Comparison of ENCODE assay signal across 23 cellular contexts in the genomic region with DNA sequence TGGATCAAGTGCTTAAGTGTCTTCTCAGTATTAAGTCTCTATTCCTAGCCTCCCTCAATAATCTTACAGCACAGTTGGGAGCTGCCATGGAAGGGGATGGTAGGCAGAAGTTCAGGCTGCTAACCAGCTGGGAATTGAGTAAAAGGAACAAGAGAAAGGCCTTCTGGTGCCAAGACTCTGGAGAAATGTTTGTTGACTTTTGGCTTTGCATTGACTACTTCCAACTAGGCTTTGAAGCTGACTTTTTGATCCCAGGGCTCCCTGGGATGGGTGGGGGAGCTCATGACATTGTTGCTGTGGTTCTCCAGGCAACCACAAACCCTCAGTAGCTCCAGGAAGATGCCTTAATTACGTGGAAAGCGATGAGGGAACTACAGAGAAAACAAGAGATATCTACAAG.
DNase-seq lines count a peak whose midpoint lies in the region; ATAC-seq, FAIRE-seq and TF ChIP-seq lines count a peak whose summit lies in the region.
"Had no signal": no experiment of that assay in that cellular context is flagged by ENCODE, and none has a peak within 500 bp of the region (broad histone marks: within the 10 kb centered on the region; RNA-seq: fewer than 3 reads in every experiment).

No MANE protein-coding gene starts in this region.

- POLR2A ChIA-PET in WTC11 (lab: Charles Lee) = no interaction called here

- H3K4me3 ChIP-seq in astrocyte of the cerebellum (ENCODE audit: low read depth, low read length) = no peak overlapping the region
- H3K4me3 ChIP-seq in foreskin fibroblast (ENCODE audit: low read depth in 1 of 2, low read length in 2 of 2) = no peak overlapping the region
- H3K4me3 ChIP-seq in thyroid gland (replicated peaks in 1 of 3) = no peak overlapping the region
- no peak overlapping the region for H3K4me3 ChIP-seq in small intestine (ENCODE audit: low read depth in 1 of 2, low read length in 2 of 2)
- H3K4me3 ChIP-seq: BLaER1, sigmoid colon, thoracic aorta had no signal

- H3K4me1 Mint-ChIP-seq in WTC11 = no peaks in the 10 kb centered on the region
- H3K4me1 Mint-ChIP-seq: neural crest cell had no signal

- H3K9me3 ChIP-seq in thyroid gland = no peaks in the 10 kb centered on the region
- H3K9me3 ChIP-seq in small intestine (ENCODE audit: control insufficient read depth, low read depth) = no peaks in the 10 kb centered on the region
- H3K9me3 ChIP-seq: BLaER1, sigmoid colon, thoracic aorta had no signal

- no peak overlapping the region for H3K4me3 Mint-ChIP-seq in WTC11
- H3K4me3 Mint-ChIP-seq: activated T-cell treated with anti-CD3 and anti-CD28 coated beads, Interleukin-2, amount 50 U/mL, for 24 hours; memory B cell; neural crest cell had no signal

- intact Hi-C loops in thyroid gland (cut with DNase I) = loop anchor here (5.0 to 10.0 kb wide), 2 partner anchors 255 to 298 kb away; no protein-coding TSS in a partner anchor

- H3K36me3 ChIP-seq in thyroid gland = no peaks in the 10 kb centered on the region
- H3K36me3 ChIP-seq in small intestine (ENCODE audit: control insufficient read depth in 2 of 2, insufficient read depth in 2 of 2, low read length in 2 of 2) = no peaks in the 10 kb centered on the region
- H3K36me3 ChIP-seq: BLaER1, sigmoid colon, thoracic aorta had no signal

- ATAC-seq in WTC11 = no peak
- ATAC-seq: activated naive CD4-positive, alpha-beta T cell treated with anti-CD3 and anti-CD28 coated beads, Interleukin-2, amount 50 U/mL, for 72 hours had no signal

- CTCF ChIA-PET in WTC11 (lab: Charles Lee) = interaction anchor here (0.6 to 5.6 kb wide), 9 partner anchors 8 to 826 kb away, joined by 3 to 66 read pairs (median 5); no protein-coding TSS in a partner anchor

- H3K27me3 ChIP-seq in thyroid gland (no peaks in the 10 kb centered on the region), small intestine (ENCODE audit: control insufficient read depth in 2 of 2, insufficient read depth in 2 of 2, low read length in 2 of 2) (no peaks in the 10 kb centered on the region)
- H3K27me3 ChIP-seq: BLaER1, sigmoid colon had no signal

- H3K36me3 Mint-ChIP-seq in WTC11 = no peaks in the 10 kb centered on the region
- H3K36me3 Mint-ChIP-seq: activated naive CD4-positive, alpha-beta T cell treated with anti-CD3 and anti-CD28 coated beads, Interleukin-2, amount 50 U/mL, for 72 hours; memory B cell had no signal

- no peak for TF ChIP-seq CTCF in astrocyte of the cerebellum (IDR thresholded peaks at IDR 0.05; ENCODE audit: low read depth, low read length, missing control alignments)
- TF ChIP-seq CTCF in foreskin fibroblast (IDR thresholded peaks at IDR 0.05; ENCODE audit: low read depth, low read length) = no peak
- TF ChIP-seq CTCF in thyroid gland (IDR thresholded peaks at IDR 0.05) = no peak
- no peak for TF ChIP-seq CTCF in WTC11 (IDR thresholded peaks at IDR 0.05)

- no peak for TF ChIP-seq POLR2A in thyroid gland (IDR thresholded peaks at IDR 0.05)

- no peaks in the 10 kb centered on the region; the same call in 1 of the 2 replicates for H3K27me3 Mint-ChIP-seq in WTC11 (ENCODE audit: low read depth)
- H3K27me3 Mint-ChIP-seq: memory B cell had no signal

- in situ Hi-C loops in astrocyte of the cerebellum (cut with HindIII; ENCODE audit: low sequenced_read_pairs) = loop anchor here (25.0 kb wide), 2 partner anchors 248 to 373 kb away; no protein-coding TSS in a partner anchor

- no peak for FAIRE-seq in small intestine (lab: Jason Lieb, UNC)
- FAIRE-seq: endometrium, H54, TTC549 had no signal

- WGBS in thyroid gland, 2 donors = 30 to 53% methylated on average over 2 of the region's 2 CpGs
- 51 to 63% (median 57%) methylated on average over 2 of the region's 2 CpGs for WGBS in small intestine, 3 donors

- H3K27ac Mint-ChIP-seq in WTC11 = no peak overlapping the region
- H3K27ac Mint-ChIP-seq: activated naive CD4-positive, alpha-beta T cell treated with anti-CD3 and anti-CD28 coated beads, Interleukin-2, amount 50 U/mL, for 72 hours; activated T-cell treated with anti-CD3 and anti-CD28 coated beads, Interleukin-2, amount 50 U/mL, for 24 hours; memory B cell had no signal

- 0 out of 2 replicates have a peak, but pooled peaks cover 4% of the 10 kb centered on the region for H3K9me3 Mint-ChIP-seq in WTC11
- H3K9me3 Mint-ChIP-seq: activated naive CD4-positive, alpha-beta T cell treated with anti-CD3 and anti-CD28 coated beads, Interleukin-2, amount 50 U/mL, for 72 hours; activated T-cell treated with anti-CD3 and anti-CD28 coated beads, Interleukin-2, amount 50 U/mL, for 24 hours; neural crest cell had no signal

- DNase-seq in H4 (ENCODE audit: low spot score) (peak; percentile 44), astrocyte of the cerebellum (ENCODE audit: low read depth) (peak; percentile 89), foreskin fibroblast (peak; percentile 39 to 59), smooth muscle cell of the brain vasculature (ENCODE audit: low read depth, low spot score) (peak; percentile 82), thyroid gland (no peak), small intestine (no peak), medulla oblongata (ENCODE audit: extremely low spot score) (no peak), WTC11 (ENCODE audit: low spot score) (no peak)
- DNase-seq: activated CD4-positive, alpha-beta T cell treated with anti-CD3 and anti-CD28 coated beads, Interleukin-2, amount 50 U/mL, for 4 hours; activated T-cell treated with anti-CD3 and anti-CD28 coated beads, Interleukin-2, amount 50 U/mL, for 24 hours; DMS 273 treated with DMSO at 0.1 percent for 48 hours; NCI-H2029; NCI-H524 treated with DMSO at 0.1 percent for 48 hours; sigmoid colon; stimulated activated CD4-positive, alpha-beta T cell treated with anti-CD3 and anti-CD28 coated beads, Interleukin-2, amount 100 ng/mL, for 48 hours had no signal

- H3K4me1 ChIP-seq in thyroid gland = no peaks in the 10 kb centered on the region
- H3K4me1 ChIP-seq in small intestine (ENCODE audit: control insufficient read depth in 2 of 2, insufficient read depth in 1 of 2, low read depth in 1 of 2, low read length in 1 of 2) = no peaks in the 10 kb centered on the region
- H3K4me1 ChIP-seq: BLaER1 had no signal

- H3K27ac ChIP-seq in thyroid gland (no peak overlapping the region), small intestine (ENCODE audit: low read depth in 1 of 2, low read length in 1 of 2) (no peak overlapping the region)
- H3K27ac ChIP-seq: BLaER1, sigmoid colon, thoracic aorta had no signal

TF ChIP-seq in WTC11, 78 proteins besides CTCF, POLR2A, EP300 and RAD21 (continues in another document):
- TF ChIP-seq FOXJ3 (CRISPR knock-in tag; IDR thresholded peaks at IDR 0.05; ENCODE audit: borderline replicate concordance) = no peak
- no peak for TF ChIP-seq ZNF671 (CRISPR knock-in tag; IDR thresholded peaks at IDR 0.05)
- TF ChIP-seq, protein P1, sequence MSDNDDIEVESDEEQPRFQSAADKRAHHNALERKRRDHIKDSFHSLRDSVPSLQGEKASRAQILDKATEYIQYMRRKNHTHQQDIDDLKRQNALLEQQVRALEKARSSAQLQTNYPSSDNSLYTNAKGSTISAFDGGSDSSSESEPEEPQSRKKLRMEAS (CRISPR knock-in tag; IDR thresholded peaks at IDR 0.05) = no peak
- no peak for TF ChIP-seq RORB (CRISPR knock-in tag; IDR thresholded peaks at IDR 0.05)
- TF ChIP-seq TCF7 (CRISPR knock-in tag; IDR thresholded peaks at IDR 0.05; ENCODE audit: low read depth) = no peak
- TF ChIP-seq, protein P2, sequence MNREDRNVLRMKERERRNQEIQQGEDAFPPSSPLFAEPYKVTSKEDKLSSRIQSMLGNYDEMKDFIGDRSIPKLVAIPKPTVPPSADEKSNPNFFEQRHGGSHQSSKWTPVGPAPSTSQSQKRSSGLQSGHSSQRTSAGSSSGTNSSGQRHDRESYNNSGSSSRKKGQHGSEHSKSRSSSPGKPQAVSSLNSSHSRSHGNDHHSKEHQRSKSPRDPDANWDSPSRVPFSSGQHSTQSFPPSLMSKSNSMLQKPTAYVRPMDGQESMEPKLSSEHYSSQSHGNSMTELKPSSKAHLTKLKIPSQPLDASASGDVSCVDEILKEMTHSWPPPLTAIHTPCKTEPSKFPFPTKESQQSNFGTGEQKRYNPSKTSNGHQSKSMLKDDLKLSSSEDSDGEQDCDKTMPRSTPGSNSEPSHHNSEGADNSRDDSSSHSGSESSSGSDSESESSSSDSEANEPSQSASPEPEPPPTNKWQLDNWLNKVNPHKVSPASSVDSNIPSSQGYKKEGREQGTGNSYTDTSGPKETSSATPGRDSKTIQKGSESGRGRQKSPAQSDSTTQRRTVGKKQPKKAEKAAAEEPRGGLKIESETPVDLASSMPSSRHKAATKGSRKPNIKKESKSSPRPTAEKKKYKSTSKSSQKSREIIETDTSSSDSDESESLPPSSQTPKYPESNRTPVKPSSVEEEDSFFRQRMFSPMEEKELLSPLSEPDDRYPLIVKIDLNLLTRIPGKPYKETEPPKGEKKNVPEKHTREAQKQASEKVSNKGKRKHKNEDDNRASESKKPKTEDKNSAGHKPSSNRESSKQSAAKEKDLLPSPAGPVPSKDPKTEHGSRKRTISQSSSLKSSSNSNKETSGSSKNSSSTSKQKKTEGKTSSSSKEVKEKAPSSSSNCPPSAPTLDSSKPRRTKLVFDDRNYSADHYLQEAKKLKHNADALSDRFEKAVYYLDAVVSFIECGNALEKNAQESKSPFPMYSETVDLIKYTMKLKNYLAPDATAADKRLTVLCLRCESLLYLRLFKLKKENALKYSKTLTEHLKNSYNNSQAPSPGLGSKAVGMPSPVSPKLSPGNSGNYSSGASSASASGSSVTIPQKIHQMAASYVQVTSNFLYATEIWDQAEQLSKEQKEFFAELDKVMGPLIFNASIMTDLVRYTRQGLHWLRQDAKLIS (CRISPR knock-in tag; IDR thresholded peaks at IDR 0.05; ENCODE audit: borderline replicate concordance) = no peak
- TF ChIP-seq SMAD3 (CRISPR knock-in tag; IDR thresholded peaks at IDR 0.05; ENCODE audit: borderline replicate concordance) = no peak
- TF ChIP-seq TEAD4 (CRISPR knock-in tag; IDR thresholded peaks at IDR 0.05) = no peak
- no peak for TF ChIP-seq IRF2 (CRISPR knock-in tag; IDR thresholded peaks at IDR 0.05; ENCODE audit: borderline replicate concordance, low read depth)
- TF ChIP-seq NR2C2 (CRISPR knock-in tag; IDR thresholded peaks at IDR 0.05) = no peak
- TF ChIP-seq GABPB1 (CRISPR knock-in tag; IDR thresholded peaks at IDR 0.05) = no peak

Comparison
In these comparisons a context has a peak if more than half of its experiments do, and no peak if none do; other contexts are left out.
1. DNase-seq: peak in H4 (single experiment), astrocyte of the cerebellum (single experiment), foreskin fibroblast (2 of 2) and smooth muscle cell of the brain vasculature (single experiment); none in thyroid gland (0 of 2), small intestine (single experiment), medulla oblongata (single experiment) and WTC11 (single experiment).